ENCODE assay signal across 24 cellular contexts in genomic region chr9:29778281-29778849, GRCh38.
"Had no signal": no experiment of that assay in that cellular context is flagged by ENCODE, and none has a peak within 500 bp of the region (broad histone marks: within the 10 kb centered on the region; RNA-seq: fewer than 3 reads in every experiment).

No MANE protein-coding gene starts in this region.

- H3K4me3 ChIP-seq: left ventricle myocardium inferior, lung, mucosa of descending colon, ovary, right atrium auricular region, right lobe of liver, smooth muscle cell, stomach, testis, thyroid gland, transverse colon, upper lobe of left lung had no signal

- H3K27ac ChIP-seq: left ventricle myocardium inferior, ovary, right atrium auricular region, right lobe of liver, stomach, testis, thyroid gland, transverse colon, upper lobe of left lung had no signal

- H3K27me3 ChIP-seq: ovary, right atrium auricular region, right lobe of liver, stomach, testis, thyroid gland, transverse colon, upper lobe of left lung had no signal

- DNase-seq: hippocampal formation; kidney glomerular epithelial cell; left cardiac atrium; left ventricle myocardium inferior; midbrain; mucosa of descending colon; naive thymus-derived CD4-positive, alpha-beta T cell; ovary; right lobe of liver; stimulated activated CD4-positive, alpha-beta T cell treated with anti-CD3 and anti-CD28 coated beads, Interleukin-1b, Interleukin-23, amount 100 ng/mL, for 48 hours; stimulated activated CD4-positive, alpha-beta T cell treated with anti-CD3 and anti-CD28 coated beads, Interleukin-2, amount 100 ng/mL, for 48 hours; stimulated activated naive B cell treated with anti-CD40 and anti-IgM and Interleukin-4, amounts not matched to agents 10 μg/mL and 1 μg/mL and 100 μg/mL, for 72 hours; stimulated activated naive CD8-positive, alpha-beta T cell treated with anti-CD3 and anti-CD28 coated beads, Interleukin-15, Interleukin-2, amounts not matched to agents 100 U/mL and 50 U/mL, for 24 hours; stomach; testis; thyroid gland; transverse colon; upper lobe of left lung had no signal

- H3K36me3 ChIP-seq: left ventricle myocardium inferior, ovary, right atrium auricular region, right lobe of liver, stomach, thyroid gland, transverse colon, upper lobe of left lung had no signal

- ATAC-seq: left cardiac atrium; mucosa of descending colon; naive thymus-derived CD4-positive, alpha-beta T cell; natural killer cell treated with Interleukin-12 subunit alpha and Interleukin-12 subunit beta and Interleukin-15 and Interleukin-18, amount 100 ng/mL, for 72 hours; right lobe of liver; stimulated activated naive B cell treated with anti-CD40 and anti-IgM and Interleukin-4, amounts not matched to agents 10 μg/mL and 1 μg/mL and 100 μg/mL, for 72 hours; stimulated activated naive CD8-positive, alpha-beta T cell treated with anti-CD3 and anti-CD28 coated beads, Interleukin-15, Interleukin-2, amounts not matched to agents 100 U/mL and 50 U/mL, for 24 hours had no signal

- FAIRE-seq: keratinocyte, urothelium cell line had no signal

- H3K4me1 ChIP-seq: left ventricle myocardium inferior, right atrium auricular region, right lobe of liver, stomach, testis, thyroid gland, transverse colon, upper lobe of left lung had no signal

- H3K9me3 ChIP-seq: mucosa of descending colon, ovary, right atrium auricular region, right lobe of liver, stomach, testis, thyroid gland, transverse colon, upper lobe of left lung had no signal
